8 cellular contexts compared by ENCODE assay signal in the genomic region with DNA sequence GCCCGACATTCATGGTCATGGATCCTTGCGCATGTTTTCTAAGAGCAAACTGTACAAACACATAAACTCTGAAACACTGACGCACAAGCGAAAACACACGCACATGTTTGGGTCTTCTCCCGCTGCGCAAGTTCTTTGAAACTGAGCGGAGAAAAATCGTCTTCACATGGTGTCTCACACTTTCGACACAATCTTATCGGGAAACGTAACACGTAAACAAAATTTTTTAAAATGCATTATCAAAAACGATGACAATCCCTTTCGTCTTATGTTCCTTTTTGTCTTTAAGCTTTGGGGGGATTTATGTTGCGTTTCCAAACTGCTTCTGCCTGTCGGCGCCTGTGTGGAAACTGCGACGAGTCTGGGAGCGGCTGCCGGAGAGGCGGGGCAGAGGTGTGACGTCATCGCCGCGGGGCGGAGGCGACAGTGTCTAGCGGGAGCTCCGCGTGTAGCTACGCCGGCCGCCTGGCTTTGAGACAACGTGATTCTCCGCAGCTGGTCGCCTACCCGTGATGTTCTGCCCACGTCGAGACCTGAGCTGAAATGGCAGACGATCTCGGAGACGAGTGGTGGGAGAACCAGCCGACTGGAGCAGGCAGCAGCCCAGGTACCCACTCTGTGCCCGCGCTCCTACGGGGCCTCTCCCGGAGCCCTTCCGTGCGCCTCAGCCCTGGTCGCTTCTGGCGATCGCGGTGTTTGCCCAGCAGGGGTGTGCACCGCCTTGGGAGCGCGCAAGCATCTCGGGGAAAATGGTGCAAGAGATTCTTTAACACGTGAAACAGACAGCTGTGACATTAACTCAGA. TPM values are rescaled to one million over a fixed set of nuclear protein-coding genes. Genes with fewer than 3 reads are reported as not detected.
DNase-seq lines count a peak whose midpoint lies in the region; ATAC-seq and TF ChIP-seq lines count a peak whose summit lies in the region.

A gene (plus strand): TSS at position 426 of the 804 bp plus-strand sequence.

- H3K4me1 ChIP-seq in heart right ventricle, result peaks cover 0 to 23% (median 19%) of the 10 kb centered on the region in 9 donors
- peaks cover 12% of the 10 kb centered on the region for H3K4me1 ChIP-seq in upper lobe of right lung

- DNase-seq in GM13976 (ENCODE audit: low spot score) (peak; percentile 93), NCI-H146 treated with DMSO at 0.1 percent for 48 hours (lab: John Stamatoyannopoulos, UW; ENCODE audit: unreplicated experiment) (peak; percentile 74), amniotic epithelial cell (ENCODE audit: low read depth) (peak; percentile 88), heart right ventricle (peak; percentile 95 to 96), posterior vena cava (ENCODE audit: low spot score) (peak; percentile 98), upper lobe of right lung (peak; percentile 98)

- no peaks in the 10 kb centered on the region for H3K36me3 ChIP-seq in heart right ventricle
- H3K36me3 ChIP-seq in upper lobe of right lung, result no peaks in the 10 kb centered on the region

- TF ChIP-seq CTCF in GM13976 (IDR thresholded peaks at IDR 0.05; ENCODE audit: borderline replicate concordance, control extremely low read depth, extremely low read depth, insufficient read depth, missing control alignments), result peak; percentile 7
- peak in 5 of 9 donors; percentile 16 to 44 (median 22) for TF ChIP-seq CTCF in heart right ventricle (IDR thresholded peaks at IDR 0.05)
- peak; percentile 37 for TF ChIP-seq CTCF in upper lobe of right lung (IDR thresholded peaks at IDR 0.05)

- H3K9me3 ChIP-seq in heart right ventricle, result no peaks in the 10 kb centered on the region
- H3K9me3 ChIP-seq in upper lobe of right lung, result no peaks in the 10 kb centered on the region

- H3K27ac ChIP-seq in heart right ventricle, result peak within 1 kb of the TSS; percentile 78 to 93 (median 87)
- peak within 1 kb of the TSS; percentile 89 for H3K27ac ChIP-seq in upper lobe of right lung

- in situ Hi-C loops in GM13976 (cut with MboI; ENCODE audit: low sequenced_read_pairs, unreplicated experiment), result no loop called here

- H3K27me3 ChIP-seq in heart right ventricle (no peaks in the 10 kb centered on the region), upper lobe of right lung (no peaks in the 10 kb centered on the region)

- ATAC-seq in HG02870 (IDR thresholded peaks at IDR 0.05; ENCODE audit: unreplicated experiment) (peak; percentile 95), heart right ventricle (peak; percentile 98 to 99 (median 98)), upper lobe of right lung (peak; percentile 98)

- H3K4me3 ChIP-seq in heart right ventricle (peak within 1 kb of the TSS; percentile 61 to 93 (median 74)), upper lobe of right lung (peak within 1 kb of the TSS; percentile 72)

- WGBS in heart right ventricle, 2 donors, result 0% methylated on average over 60 of the region's 60 CpGs

- intact Hi-C loops in T-helper 1 cell treated with Interleukin-12 subunit alpha and Interleukin-12 subunit beta and Interleukin-4 antibody, amounts not matched to agents 30 ng/mL and 1 ng/mL, for 36 hours (cut with micrococcal nuclease), result loop anchor here (1.0 to 5.0 kb wide), 18 partner anchors 9 to 1860 kb away; a partner anchor contains a TSS
- intact Hi-C loops in heart right ventricle (cut with DNase I) (loop anchor here in 1 of 10 donors (10.0 kb wide), 1 partner anchor 897 kb away; no protein-coding TSS in a partner anchor), posterior vena cava (cut with DNase I) (no loop called here), upper lobe of right lung (cut with DNase I) (no loop called here)

RNA-seq across cellular contexts. Expression of the gene that starts here (rescaled TPM):
- total RNA-seq in T-helper 1 cell treated with Interleukin-12 subunit alpha and Interleukin-12 subunit beta and Interleukin-4 antibody, amounts not matched to agents 30 ng/mL and 1 ng/mL, for 36 hours, result 42.9 and 45.7 TPM in 2 replicates
- 10 to 100 TPM; 24.6 to 45.4 (median 34.2) TPM for total RNA-seq in heart right ventricle
- polyA plus RNA-seq in heart right ventricle, result 10 to 100 TPM; 33.7 to 43.1 TPM
- total RNA-seq in posterior vena cava, result 10 to 100 TPM; 18.5 to 27.6 TPM
- 20.6 TPM for total RNA-seq in upper lobe of right lung

Comparison
In these comparisons a context has a peak if more than half of its experiments do, and no peak if none do; other contexts are left out.
1. Peak in every context shown above with its lines: DNase-seq, ATAC-seq, H3K4me3 ChIP-seq and H3K27ac ChIP-seq.